ENCODE assay signal across 1 cellular context in genomic region chr1:119226880-119227279, GRCh38.
A peak's percentile ranks its signal among the peaks of the same experiment; 100 is the strongest.
TF ChIP-seq lines count a peak whose summit lies in the region.

No MANE protein-coding gene starts in this region.

TF ChIP-seq in GM12878, 131 proteins besides CTCF, POLR2A, EP300 and RAD21 (continued from another document):
- TF ChIP-seq ETV6 (conservative IDR thresholded peaks at IDR 0.05 in 1 of 2, IDR thresholded peaks at IDR 0.05 in 1 of 2; ENCODE audit: borderline replicate concordance in 1 of 2, low read depth in 1 of 2) (no peak), BCL11A (IDR thresholded peaks at IDR 0.05; ENCODE audit: low read depth, low read length) (no peak), NR2C1 (IDR thresholded peaks at IDR 0.05) (no peak), RUNX3 (IDR thresholded peaks at IDR 0.05; ENCODE audit: low read length) (peak; percentile 56)
